1 cellular context compared by ENCODE assay signal in the genomic region with DNA sequence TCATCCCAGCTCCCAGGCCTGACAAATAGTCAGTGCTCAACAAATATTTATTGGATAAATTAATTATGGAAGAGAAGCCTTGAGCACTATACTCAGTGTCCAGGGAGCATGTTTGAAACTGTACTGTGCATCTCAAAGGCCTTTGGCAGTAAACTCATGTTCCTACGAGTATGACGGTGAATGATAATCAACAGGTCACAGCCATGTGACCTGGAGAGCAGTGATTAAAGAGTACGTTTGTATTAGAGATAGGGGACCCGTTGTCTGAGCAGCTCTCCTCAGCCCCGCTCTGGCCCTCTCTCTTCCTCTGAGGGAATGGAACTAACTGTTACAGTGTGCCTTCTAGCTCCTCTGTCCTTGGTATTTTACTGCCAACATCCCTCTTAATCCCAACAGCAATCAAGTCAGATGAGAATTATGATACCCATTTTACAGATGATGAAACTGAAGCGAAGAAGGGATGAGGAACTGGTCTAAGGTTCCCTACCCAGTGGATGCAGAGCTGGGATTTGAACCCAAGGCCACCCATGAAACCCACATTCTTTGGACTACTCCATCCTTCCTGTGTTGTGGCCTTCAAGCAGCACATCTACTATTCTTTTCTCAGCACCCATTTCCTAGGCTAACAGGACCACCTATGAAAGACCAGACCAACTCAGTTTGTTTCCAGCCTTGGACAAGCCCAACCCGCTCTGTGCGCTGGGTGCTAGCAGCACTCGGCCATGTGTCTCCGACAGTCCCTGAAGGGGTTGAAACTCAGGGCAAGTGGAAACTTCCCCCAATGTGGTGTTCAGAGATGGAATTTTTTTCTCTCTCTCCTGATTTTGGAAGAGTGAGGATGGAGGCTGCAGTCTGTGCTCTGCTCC.
TF ChIP-seq lines count a peak whose summit lies in the region.

No MANE protein-coding gene starts in this region.

TF ChIP-seq in HEK293, 187 proteins besides CTCF, POLR2A, EP300 and RAD21 (continued from another document):
- peak; percentile 80 for TF ChIP-seq SCRT1 (tag by site-specific recombination; IDR thresholded peaks at IDR 0.05; ENCODE audit: borderline replicate concordance)
- TF ChIP-seq ZSCAN30 (tag by site-specific recombination; IDR thresholded peaks at IDR 0.05), result no peak
- no peak for TF ChIP-seq ZNF138 (tag by site-specific recombination; IDR thresholded peaks at IDR 0.05; ENCODE audit: borderline replicate concordance)
- TF ChIP-seq ZNF596 (tag by site-specific recombination; IDR thresholded peaks at IDR 0.05), result no peak
- TF ChIP-seq, protein P1, sequence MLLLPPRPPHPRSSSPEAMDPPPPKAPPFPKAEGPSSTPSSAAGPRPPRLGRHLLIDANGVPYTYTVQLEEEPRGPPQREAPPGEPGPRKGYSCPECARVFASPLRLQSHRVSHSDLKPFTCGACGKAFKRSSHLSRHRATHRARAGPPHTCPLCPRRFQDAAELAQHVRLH (tag by site-specific recombination; IDR thresholded peaks at IDR 0.05), result 0 out of 2 replicates have a peak, but pooled peaks have one; percentile 40
- no peak for TF ChIP-seq ZNF843 (tag by site-specific recombination; IDR thresholded peaks at IDR 0.05)
- TF ChIP-seq HOXA7 (CRISPR knock-in tag; IDR thresholded peaks at IDR 0.05; ENCODE audit: borderline replicate concordance), result no peak
- TF ChIP-seq ZNF155 (tag by site-specific recombination; IDR thresholded peaks at IDR 0.05), result no peak
- TF ChIP-seq, protein P2, sequence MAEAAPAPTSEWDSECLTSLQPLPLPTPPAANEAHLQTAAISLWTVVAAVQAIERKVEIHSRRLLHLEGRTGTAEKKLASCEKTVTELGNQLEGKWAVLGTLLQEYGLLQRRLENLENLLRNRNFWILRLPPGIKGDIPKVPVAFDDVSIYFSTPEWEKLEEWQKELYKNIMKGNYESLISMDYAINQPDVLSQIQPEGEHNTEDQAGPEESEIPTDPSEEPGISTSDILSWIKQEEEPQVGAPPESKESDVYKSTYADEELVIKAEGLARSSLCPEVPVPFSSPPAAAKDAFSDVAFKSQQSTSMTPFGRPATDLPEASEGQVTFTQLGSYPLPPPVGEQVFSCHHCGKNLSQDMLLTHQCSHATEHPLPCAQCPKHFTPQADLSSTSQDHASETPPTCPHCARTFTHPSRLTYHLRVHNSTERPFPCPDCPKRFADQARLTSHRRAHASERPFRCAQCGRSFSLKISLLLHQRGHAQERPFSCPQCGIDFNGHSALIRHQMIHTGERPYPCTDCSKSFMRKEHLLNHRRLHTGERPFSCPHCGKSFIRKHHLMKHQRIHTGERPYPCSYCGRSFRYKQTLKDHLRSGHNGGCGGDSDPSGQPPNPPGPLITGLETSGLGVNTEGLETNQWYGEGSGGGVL (tag by site-specific recombination; IDR thresholded peaks at IDR 0.05), result no peak
- TF ChIP-seq, protein P3, sequence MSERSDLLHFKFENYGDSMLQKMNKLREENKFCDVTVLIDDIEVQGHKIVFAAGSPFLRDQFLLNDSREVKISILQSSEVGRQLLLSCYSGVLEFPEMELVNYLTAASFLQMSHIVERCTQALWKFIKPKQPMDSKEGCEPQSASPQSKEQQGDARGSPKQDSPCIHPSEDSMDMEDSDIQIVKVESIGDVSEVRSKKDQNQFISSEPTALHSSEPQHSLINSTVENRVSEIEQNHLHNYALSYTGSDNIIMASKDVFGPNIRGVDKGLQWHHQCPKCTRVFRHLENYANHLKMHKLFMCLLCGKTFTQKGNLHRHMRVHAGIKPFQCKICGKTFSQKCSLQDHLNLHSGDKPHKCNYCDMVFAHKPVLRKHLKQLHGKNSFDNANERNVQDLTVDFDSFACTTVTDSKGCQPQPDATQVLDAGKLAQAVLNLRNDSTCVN (tag by site-specific recombination; optimal IDR thresholded peaks at IDR 0.05), result no peak
- no peak for TF ChIP-seq SP7 (tag by site-specific recombination; IDR thresholded peaks at IDR 0.05)
- TF ChIP-seq, protein P4, sequence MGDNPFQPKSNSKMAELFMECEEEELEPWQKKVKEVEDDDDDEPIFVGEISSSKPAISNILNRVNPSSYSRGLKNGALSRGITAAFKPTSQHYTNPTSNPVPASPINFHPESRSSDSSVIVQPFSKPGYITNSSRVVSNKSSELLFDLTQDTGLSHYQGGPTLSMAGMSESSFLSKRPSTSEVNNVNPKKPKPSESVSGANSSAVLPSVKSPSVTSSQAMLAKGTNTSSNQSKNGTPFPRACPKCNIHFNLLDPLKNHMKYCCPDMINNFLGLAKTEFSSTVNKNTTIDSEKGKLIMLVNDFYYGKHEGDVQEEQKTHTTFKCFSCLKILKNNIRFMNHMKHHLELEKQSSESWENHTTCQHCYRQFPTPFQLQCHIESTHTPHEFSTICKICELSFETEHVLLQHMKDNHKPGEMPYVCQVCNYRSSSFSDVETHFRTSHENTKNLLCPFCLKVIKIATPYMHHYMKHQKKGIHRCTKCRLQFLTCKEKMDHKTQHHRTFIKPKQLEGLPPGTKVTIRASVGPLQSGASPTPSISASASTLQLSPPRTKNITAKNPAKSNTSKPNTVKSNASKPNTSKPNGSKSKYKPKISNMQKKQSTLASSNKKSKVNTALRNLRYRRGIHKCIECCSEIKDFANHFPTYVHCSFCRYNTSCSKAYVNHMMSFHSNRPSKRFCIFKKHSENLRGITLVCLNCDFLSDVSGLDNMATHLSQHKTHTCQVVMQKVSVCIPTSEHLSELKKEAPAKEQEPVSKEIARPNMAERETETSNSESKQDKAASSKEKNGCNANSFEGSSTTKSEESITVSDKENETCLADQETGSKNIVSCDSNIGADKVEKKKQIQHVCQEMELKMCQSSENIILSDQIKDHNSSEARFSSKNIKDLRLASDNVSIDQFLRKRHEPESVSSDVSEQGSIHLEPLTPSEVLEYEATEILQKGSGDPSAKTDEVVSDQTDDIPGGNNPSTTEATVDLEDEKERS (tag by site-specific recombination; IDR thresholded peaks at IDR 0.05), result no peak
- TF ChIP-seq ZNF184 (tag by site-specific recombination; IDR thresholded peaks at IDR 0.05), result no peak
- TF ChIP-seq, protein P5, sequence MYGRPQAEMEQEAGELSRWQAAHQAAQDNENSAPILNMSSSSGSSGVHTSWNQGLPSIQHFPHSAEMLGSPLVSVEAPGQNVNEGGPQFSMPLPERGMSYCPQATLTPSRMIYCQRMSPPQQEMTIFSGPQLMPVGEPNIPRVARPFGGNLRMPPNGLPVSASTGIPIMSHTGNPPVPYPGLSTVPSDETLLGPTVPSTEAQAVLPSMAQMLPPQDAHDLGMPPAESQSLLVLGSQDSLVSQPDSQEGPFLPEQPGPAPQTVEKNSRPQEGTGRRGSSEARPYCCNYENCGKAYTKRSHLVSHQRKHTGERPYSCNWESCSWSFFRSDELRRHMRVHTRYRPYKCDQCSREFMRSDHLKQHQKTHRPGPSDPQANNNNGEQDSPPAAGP (tag by site-specific recombination; IDR thresholded peaks at IDR 0.05), result no peak
- TF ChIP-seq ZNF549 (tag by site-specific recombination; IDR thresholded peaks at IDR 0.05), result no peak
- no peak for TF ChIP-seq SP3 (tag by site-specific recombination; IDR thresholded peaks at IDR 0.05)
- TF ChIP-seq, protein P6, sequence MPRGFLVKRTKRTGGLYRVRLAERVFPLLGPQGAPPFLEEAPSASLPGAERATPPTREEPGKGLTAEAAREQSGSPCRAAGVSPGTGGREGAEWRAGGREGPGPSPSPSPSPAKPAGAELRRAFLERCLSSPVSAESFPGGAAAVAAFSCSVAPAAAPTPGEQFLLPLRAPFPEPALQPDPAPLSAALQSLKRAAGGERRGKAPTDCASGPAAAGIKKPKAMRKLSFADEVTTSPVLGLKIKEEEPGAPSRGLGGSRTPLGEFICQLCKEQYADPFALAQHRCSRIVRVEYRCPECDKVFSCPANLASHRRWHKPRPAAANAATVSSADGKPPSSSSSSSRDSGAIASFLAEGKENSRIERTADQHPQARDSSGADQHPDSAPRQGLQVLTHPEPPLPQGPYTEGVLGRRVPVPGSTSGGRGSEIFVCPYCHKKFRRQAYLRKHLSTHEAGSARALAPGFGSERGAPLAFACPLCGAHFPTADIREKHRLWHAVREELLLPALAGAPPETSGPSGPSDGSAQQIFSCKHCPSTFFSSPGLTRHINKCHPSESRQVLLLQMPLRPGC (tag by site-specific recombination; IDR thresholded peaks at IDR 0.05), result no peak
- TF ChIP-seq, protein P7, sequence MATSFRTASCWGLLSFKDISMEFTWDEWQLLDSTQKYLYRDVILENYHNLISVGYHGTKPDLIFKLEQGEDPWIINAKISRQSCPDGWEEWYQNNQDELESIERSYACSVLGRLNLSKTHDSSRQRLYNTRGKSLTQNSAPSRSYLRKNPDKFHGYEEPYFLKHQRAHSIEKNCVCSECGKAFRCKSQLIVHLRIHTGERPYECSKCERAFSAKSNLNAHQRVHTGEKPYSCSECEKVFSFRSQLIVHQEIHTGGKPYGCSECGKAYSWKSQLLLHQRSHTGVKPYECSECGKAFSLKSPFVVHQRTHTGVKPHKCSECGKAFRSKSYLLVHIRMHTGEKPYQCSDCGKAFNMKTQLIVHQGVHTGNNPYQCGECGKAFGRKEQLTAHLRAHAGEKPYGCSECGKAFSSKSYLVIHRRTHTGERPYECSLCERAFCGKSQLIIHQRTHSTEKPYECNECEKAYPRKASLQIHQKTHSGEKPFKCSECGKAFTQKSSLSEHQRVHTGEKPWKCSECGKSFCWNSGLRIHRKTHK (tag by site-specific recombination; IDR thresholded peaks at IDR 0.05), result no peak
- no peak for TF ChIP-seq ZNF169 (tag by site-specific recombination; IDR thresholded peaks at IDR 0.05)
- TF ChIP-seq, protein P8, sequence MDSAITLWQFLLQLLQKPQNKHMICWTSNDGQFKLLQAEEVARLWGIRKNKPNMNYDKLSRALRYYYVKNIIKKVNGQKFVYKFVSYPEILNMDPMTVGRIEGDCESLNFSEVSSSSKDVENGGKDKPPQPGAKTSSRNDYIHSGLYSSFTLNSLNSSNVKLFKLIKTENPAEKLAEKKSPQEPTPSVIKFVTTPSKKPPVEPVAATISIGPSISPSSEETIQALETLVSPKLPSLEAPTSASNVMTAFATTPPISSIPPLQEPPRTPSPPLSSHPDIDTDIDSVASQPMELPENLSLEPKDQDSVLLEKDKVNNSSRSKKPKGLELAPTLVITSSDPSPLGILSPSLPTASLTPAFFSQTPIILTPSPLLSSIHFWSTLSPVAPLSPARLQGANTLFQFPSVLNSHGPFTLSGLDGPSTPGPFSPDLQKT (IDR thresholded peaks at IDR 0.05; ENCODE audit: borderline replicate concordance, low read depth, low read length), result no peak
